In genomic region chr5:176438959-176439757, GRCh38 we compare ENCODE assay signal across 1 cellular context.
TF ChIP-seq lines count a peak whose summit lies in the region.

No MANE protein-coding gene starts in this region.

TF ChIP-seq in HEK293, 187 proteins besides CTCF, POLR2A, EP300 and RAD21 (continued from another document):
- TF ChIP-seq OSR2 (tag by site-specific recombination; IDR thresholded peaks at IDR 0.05) (peak; percentile 93), ZEB2 (tag by site-specific recombination; IDR thresholded peaks at IDR 0.05) (peak; percentile 50; the same call in 1 of the 2 replicates), PRDM2 (tag by site-specific recombination; IDR thresholded peaks at IDR 0.05; ENCODE audit: borderline replicate concordance) (no peak), ZNF629 (tag by site-specific recombination; IDR thresholded peaks at IDR 0.05) (0 out of 2 replicates have a peak, but pooled peaks have one; percentile 26), ZNF501 (tag by site-specific recombination; IDR thresholded peaks at IDR 0.05) (no peak), ZNF184 (tag by site-specific recombination; IDR thresholded peaks at IDR 0.05) (0 out of 2 replicates have a peak, but pooled peaks have one; percentile 33), GLIS1 (tag by site-specific recombination; IDR thresholded peaks at IDR 0.05) (0 out of 2 replicates have a peak, but pooled peaks have one; percentile 33)
